In genomic region chr2:63696496-63696895, GRCh38 we compare ENCODE assay signal across 2 cellular contexts.
TF ChIP-seq lines count a peak whose summit lies in the region.

No MANE protein-coding gene starts in this region.

TF ChIP-seq in liver, 16 proteins besides CTCF, POLR2A, EP300 and RAD21:
- TF ChIP-seq ZBTB33 (IDR thresholded peaks at IDR 0.05) (no peak), FOXA2 (IDR thresholded peaks at IDR 0.05) (peak; percentile 57), MAX (IDR thresholded peaks at IDR 0.05) (no peak), ATF3 (IDR thresholded peaks at IDR 0.05) (no peak), RXRA (IDR thresholded peaks at IDR 0.05) (peak; percentile 39 to 80), HNF4G (IDR thresholded peaks at IDR 0.05) (no peak), NR2F2 (IDR thresholded peaks at IDR 0.05) (no peak), FOXA1 (IDR thresholded peaks at IDR 0.05) (peak; percentile 10), JUND (IDR thresholded peaks at IDR 0.05) (no peak), REST (IDR thresholded peaks at IDR 0.05) (no peak), YY1 (IDR thresholded peaks at IDR 0.05) (peak; percentile 16), GABPA (IDR thresholded peaks at IDR 0.05 in 1 of 2, conservative IDR thresholded peaks at IDR 0.05 in 1 of 2) (no peak), HNF4A (conservative IDR thresholded peaks at IDR 0.05) (peak in 1 of 2 donors; percentile 59), TAF1 (conservative IDR thresholded peaks at IDR 0.05) (no peak), EGR1 (IDR thresholded peaks at IDR 0.05; ENCODE audit: low read depth in 2 of 2) (no peak), SP1 (IDR thresholded peaks at IDR 0.05) (no peak)

TF ChIP-seq in HepG2, 621 proteins besides CTCF, POLR2A, EP300 and RAD21:
- TF ChIP-seq SOX6 (IDR thresholded peaks at IDR 0.05) (no peak), SOX6 (CRISPR knock-in tag; IDR thresholded peaks at IDR 0.05) (no peak), HOXA7 (CRISPR knock-in tag; IDR thresholded peaks at IDR 0.05) (no peak), HMGXB4 (CRISPR knock-in tag; IDR thresholded peaks at IDR 0.05; ENCODE audit: borderline replicate concordance in 1 of 2, low read depth in 1 of 2) (no peak), ZNF468 (CRISPR knock-in tag; IDR thresholded peaks at IDR 0.05) (no peak), BRCA1 (CRISPR knock-in tag; IDR thresholded peaks at IDR 0.05) (no peak)
TF ChIP-seq in HepG2: peak in this region for 0.
